ENCODE assay signal across 17 cellular contexts in genomic region chr5:131534995-131535394, GRCh38.
DNase-seq lines count a peak whose midpoint lies in the region; ATAC-seq, FAIRE-seq and TF ChIP-seq lines count a peak whose summit lies in the region.
"Had no signal": no experiment of that assay in that cellular context is flagged by ENCODE, and none has a peak within 500 bp of the region (broad histone marks: within the 10 kb centered on the region; RNA-seq: fewer than 3 reads in every experiment).

No MANE protein-coding gene starts in this region.

- ATAC-seq in SK-N-SH treated with all-trans-retinoic acid at 6 μM for 48 hours (no peak), naive B cell (ENCODE audit: low read depth in 2 of 2) (no peak), GM18519 (IDR thresholded peaks at IDR 0.05; ENCODE audit: low FRiP score, unreplicated experiment) (no peak), GM18858 (IDR thresholded peaks at IDR 0.05; ENCODE audit: unreplicated experiment) (no peak)
- ATAC-seq: lower lobe of right lung, WTC11 had no signal

- no peaks in the 10 kb centered on the region for H4K20me1 ChIP-seq in SK-N-SH (ENCODE audit: insufficient read depth)

- no peak for TF ChIP-seq EP300 in SK-N-SH (IDR thresholded peaks at IDR 0.05; ENCODE audit: borderline replicate concordance in 1 of 2, low read depth in 1 of 2, low read length in 1 of 2)

- no peak overlapping the region for H3K4me3 Mint-ChIP-seq in activated T-helper 2 cell treated with anti-CD3 and anti-CD28 coated beads, Interferon-gamma antibody, Interleukin-2, Interleukin-4, amounts not matched to agents 10 μg/mL and 5 μg/mL and 100 μg/mL, durations not matched to agents 14 hours and 24 hours and 36 hours (ENCODE audit: low read depth)
- no peak overlapping the region for H3K4me3 Mint-ChIP-seq in naive B cell
- H3K4me3 Mint-ChIP-seq: H9, WTC11 had no signal

- no peaks in the 10 kb centered on the region for H3K79me2 ChIP-seq in SK-N-SH (ENCODE audit: insufficient read depth)

- H3K9ac ChIP-seq in SK-N-SH, result no peak overlapping the region

- no peaks in the 10 kb centered on the region for H3K9me2 ChIP-seq in SK-N-SH

- H3K27ac ChIP-seq in SK-N-SH (ENCODE audit: low read depth in 2 of 2, low read length in 1 of 2), result peak overlapping the region in 1 of 2 experiments; percentile 12; a peak in 2 of 4 replicates
- H3K27ac ChIP-seq: lower lobe of right lung had no signal

- H3K4me1 Mint-ChIP-seq in activated T-helper 2 cell treated with anti-CD3 and anti-CD28 coated beads, Interferon-gamma antibody, Interleukin-2, Interleukin-4, amounts not matched to agents 10 μg/mL and 5 μg/mL and 100 μg/mL, durations not matched to agents 14 hours and 24 hours and 36 hours (ENCODE audit: low read depth), result peaks cover 63% of the 10 kb centered on the region
- peaks cover 25 to 33% (median 26%) of the 10 kb centered on the region in 3 donors for H3K4me1 Mint-ChIP-seq in naive B cell

- no peak for TF ChIP-seq RAD21 in SK-N-SH (IDR thresholded peaks at IDR 0.05; ENCODE audit: low read length)

- no peak overlapping the region; a peak in 1 of 4 replicates for H3K4me3 ChIP-seq in SK-N-SH (ENCODE audit: low read depth in 2 of 2, low read length in 1 of 2)
- H3K4me3 ChIP-seq: lower lobe of right lung, sigmoid colon, SK-N-MC had no signal

- no peaks in the 10 kb centered on the region for H3K27me3 ChIP-seq in SK-N-SH (ENCODE audit: insufficient read depth)
- H3K27me3 ChIP-seq: sigmoid colon had no signal

- no peaks in the 10 kb centered on the region for H3K9me3 Mint-ChIP-seq in activated T-helper 2 cell treated with anti-CD3 and anti-CD28 coated beads, Interferon-gamma antibody, Interleukin-2, Interleukin-4, amounts not matched to agents 10 μg/mL and 5 μg/mL and 100 μg/mL, durations not matched to agents 14 hours and 24 hours and 36 hours
- H3K9me3 Mint-ChIP-seq in naive B cell, result no peaks in the 10 kb centered on the region
- H3K9me3 Mint-ChIP-seq: H9, WTC11 had no signal

- intact Hi-C loops in activated T-helper 2 cell treated with anti-CD3 and anti-CD28 coated beads, Interferon-gamma antibody, Interleukin-2, Interleukin-4, amounts not matched to agents 10 μg/mL and 5 μg/mL and 100 μg/mL, durations not matched to agents 14 hours and 24 hours and 36 hours (cut with micrococcal nuclease), result loop anchor here (5.0 kb wide), 4 partner anchors 53 to 262 kb away; partner anchors contain the start of genes FNIP1 and RAPGEF6

- H3K9me3 ChIP-seq in SK-N-SH, result no peaks in the 10 kb centered on the region
- H3K9me3 ChIP-seq: lower lobe of right lung, sigmoid colon had no signal

- DNase-seq in SK-N-SH, result no peak
- no peak for DNase-seq in GM19239 (ENCODE audit: insufficient read length, low spot score)
- DNase-seq in activated T-helper 2 cell treated with anti-CD3 and anti-CD28 coated beads, Interferon-gamma antibody, Interleukin-2, Interleukin-4, amounts not matched to agents 10 μg/mL and 5 μg/mL and 100 μg/mL, durations not matched to agents 14 hours and 24 hours and 36 hours (ENCODE audit: low spot score), result no peak
- no peak for DNase-seq in naive B cell
- no peak for DNase-seq in HK-2 (ENCODE audit: unreplicated experiment)
- DNase-seq: effector CD4-positive, alpha-beta T cell; foreskin fibroblast; H9; lower lobe of right lung; NCI-H2029 treated with DMSO at 0.1 percent for 48 hours; sigmoid colon; stimulated activated naive CD4-positive, alpha-beta T cell had no signal

- FAIRE-seq in GM19239 (lab: Jason Lieb, UNC), result peak; percentile 14

- POLR2A ChIA-PET in SK-N-SH (lab: Yijun Ruan, JAX), result no interaction called here

- H3K36me3 ChIP-seq in SK-N-SH (replicated peaks in 1 of 2; ENCODE audit: control insufficient read depth in 1 of 2, insufficient read depth in 2 of 2, low read length in 1 of 2), result peaks cover 0 to 4% of the 10 kb centered on the region in 2 experiments
- H3K36me3 ChIP-seq: lower lobe of right lung, sigmoid colon had no signal

- H3K4me1 ChIP-seq in SK-N-SH (ENCODE audit: control insufficient read depth in 1 of 2, insufficient read depth in 2 of 2, low read depth in 1 of 2, low read length in 1 of 2), result peaks cover 17 to 36% of the 10 kb centered on the region in 2 experiments

- H3K27me3 Mint-ChIP-seq in activated T-helper 2 cell treated with anti-CD3 and anti-CD28 coated beads, Interferon-gamma antibody, Interleukin-2, Interleukin-4, amounts not matched to agents 10 μg/mL and 5 μg/mL and 100 μg/mL, durations not matched to agents 14 hours and 24 hours and 36 hours (ENCODE audit: low read depth), result no peaks in the 10 kb centered on the region
- no peaks in the 10 kb centered on the region for H3K27me3 Mint-ChIP-seq in naive B cell

- TF ChIP-seq CTCF in SK-N-SH (IDR thresholded peaks at IDR 0.05), result no peak

- WGBS in SK-N-SH (ENCODE audit: low lambda C conversion rate), result 43% methylated on average over 2 of the region's 2 CpGs

- CTCF ChIA-PET in SK-N-SH (lab: Yijun Ruan, JAX), result interaction anchor here (0.6 to 4.4 kb wide), 2 partner anchors 111 to 655 kb away, joined by 3 to 17 read pairs; no protein-coding TSS in a partner anchor

- peaks cover 36% of the 10 kb centered on the region for H3K36me3 Mint-ChIP-seq in activated T-helper 2 cell treated with anti-CD3 and anti-CD28 coated beads, Interferon-gamma antibody, Interleukin-2, Interleukin-4, amounts not matched to agents 10 μg/mL and 5 μg/mL and 100 μg/mL, durations not matched to agents 14 hours and 24 hours and 36 hours (ENCODE audit: low read depth)
- no peaks in the 10 kb centered on the region for H3K36me3 Mint-ChIP-seq in naive B cell
- H3K36me3 Mint-ChIP-seq: WTC11 had no signal

- peaks cover 28% of the 10 kb centered on the region for H3F3A ChIP-seq in SK-N-SH (replicated peaks; ENCODE audit: insufficient read depth)

- peak overlapping the region; percentile 27 for H3K27ac Mint-ChIP-seq in activated T-helper 2 cell treated with anti-CD3 and anti-CD28 coated beads, Interferon-gamma antibody, Interleukin-2, Interleukin-4, amounts not matched to agents 10 μg/mL and 5 μg/mL and 100 μg/mL, durations not matched to agents 14 hours and 24 hours and 36 hours
- peak overlapping the region; percentile 29 to 92 (median 72) for H3K27ac Mint-ChIP-seq in naive B cell
- H3K27ac Mint-ChIP-seq: WTC11 had no signal

- H2AFZ ChIP-seq in SK-N-SH (ENCODE audit: low read depth), result no peak overlapping the region

- H3K4me2 ChIP-seq in SK-N-SH, result no peak overlapping the region

TF ChIP-seq in SK-N-SH treated with all-trans-retinoic acid at 6 μM for 48 hours, 23 proteins besides CTCF, POLR2A, EP300 and RAD21:
- TF ChIP-seq ZNF70 (CRISPR knock-in tag; IDR thresholded peaks at IDR 0.05), result 0 out of 2 replicates have a peak, but pooled peaks have one; percentile 16
- TF ChIP-seq PATZ1 (CRISPR knock-in tag; IDR thresholded peaks at IDR 0.05; ENCODE audit: borderline replicate concordance), result no peak

TF ChIP-seq in SK-N-SH, 30 proteins besides CTCF, POLR2A, EP300 and RAD21 (continues in another document):
- TF ChIP-seq JUND (IDR thresholded peaks at IDR 0.05) (no peak), ZBTB33 (IDR thresholded peaks at IDR 0.05; ENCODE audit: borderline replicate concordance, low read depth) (no peak), RCOR1 (IDR thresholded peaks at IDR 0.05; ENCODE audit: low read length) (no peak), EZH2phosphoT487 (IDR thresholded peaks at IDR 0.05; ENCODE audit: borderline replicate concordance, low read depth) (no peak), ELF1 (IDR thresholded peaks at IDR 0.05) (no peak), POLR2AphosphoS5 (IDR thresholded peaks at IDR 0.05; ENCODE audit: low read depth, low read length) (no peak), TEAD4 (IDR thresholded peaks at IDR 0.05; ENCODE audit: borderline replicate concordance, insufficient read depth) (no peak), TCF12 (IDR thresholded peaks at IDR 0.05) (no peak), MXI1 (IDR thresholded peaks at IDR 0.05; ENCODE audit: low read depth, low read length) (no peak)
- TF ChIP-seq, protein P1, sequence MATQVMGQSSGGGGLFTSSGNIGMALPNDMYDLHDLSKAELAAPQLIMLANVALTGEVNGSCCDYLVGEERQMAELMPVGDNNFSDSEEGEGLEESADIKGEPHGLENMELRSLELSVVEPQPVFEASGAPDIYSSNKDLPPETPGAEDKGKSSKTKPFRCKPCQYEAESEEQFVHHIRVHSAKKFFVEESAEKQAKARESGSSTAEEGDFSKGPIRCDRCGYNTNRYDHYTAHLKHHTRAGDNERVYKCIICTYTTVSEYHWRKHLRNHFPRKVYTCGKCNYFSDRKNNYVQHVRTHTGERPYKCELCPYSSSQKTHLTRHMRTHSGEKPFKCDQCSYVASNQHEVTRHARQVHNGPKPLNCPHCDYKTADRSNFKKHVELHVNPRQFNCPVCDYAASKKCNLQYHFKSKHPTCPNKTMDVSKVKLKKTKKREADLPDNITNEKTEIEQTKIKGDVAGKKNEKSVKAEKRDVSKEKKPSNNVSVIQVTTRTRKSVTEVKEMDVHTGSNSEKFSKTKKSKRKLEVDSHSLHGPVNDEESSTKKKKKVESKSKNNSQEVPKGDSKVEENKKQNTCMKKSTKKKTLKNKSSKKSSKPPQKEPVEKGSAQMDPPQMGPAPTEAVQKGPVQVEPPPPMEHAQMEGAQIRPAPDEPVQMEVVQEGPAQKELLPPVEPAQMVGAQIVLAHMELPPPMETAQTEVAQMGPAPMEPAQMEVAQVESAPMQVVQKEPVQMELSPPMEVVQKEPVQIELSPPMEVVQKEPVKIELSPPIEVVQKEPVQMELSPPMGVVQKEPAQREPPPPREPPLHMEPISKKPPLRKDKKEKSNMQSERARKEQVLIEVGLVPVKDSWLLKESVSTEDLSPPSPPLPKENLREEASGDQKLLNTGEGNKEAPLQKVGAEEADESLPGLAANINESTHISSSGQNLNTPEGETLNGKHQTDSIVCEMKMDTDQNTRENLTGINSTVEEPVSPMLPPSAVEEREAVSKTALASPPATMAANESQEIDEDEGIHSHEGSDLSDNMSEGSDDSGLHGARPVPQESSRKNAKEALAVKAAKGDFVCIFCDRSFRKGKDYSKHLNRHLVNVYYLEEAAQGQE (IDR thresholded peaks at IDR 0.05; ENCODE audit: low read depth, low read length), result no peak
